Comparison of ENCODE assay signal across 1 cellular context in the genomic region with DNA sequence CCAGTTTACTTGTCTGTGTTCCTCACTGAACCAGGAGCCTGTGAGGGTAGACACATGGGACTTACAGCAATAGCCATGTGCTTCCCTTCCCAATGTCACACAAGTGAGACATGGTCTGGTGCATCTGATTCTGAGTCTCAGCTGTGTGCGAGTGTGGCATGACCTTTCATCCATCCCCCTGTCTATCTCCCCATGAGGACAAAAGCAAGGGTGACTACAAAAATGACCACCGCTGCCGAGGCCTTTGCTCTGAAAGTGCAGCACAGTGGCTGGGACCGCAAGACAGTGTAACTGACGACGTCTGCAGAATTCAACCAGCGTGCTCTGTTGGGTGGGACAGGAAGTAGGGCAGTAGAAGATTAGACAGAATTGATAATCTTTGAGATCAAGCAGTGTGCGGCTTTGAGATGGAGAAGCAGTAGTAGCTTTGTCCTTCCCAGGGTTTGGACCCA.
TF ChIP-seq lines count a peak whose summit lies in the region.

No MANE protein-coding gene starts in this region.

TF ChIP-seq in H1, 55 proteins besides CTCF, POLR2A, EP300 and RAD21:
- TF ChIP-seq CREB1 (IDR thresholded peaks at IDR 0.05) = no peak
- no peak for TF ChIP-seq HDAC2 (IDR thresholded peaks at IDR 0.05; ENCODE audit: borderline replicate concordance in 1 of 2, low read depth in 2 of 2, low read length in 2 of 2)
- no peak for TF ChIP-seq POLR2AphosphoS5 (IDR thresholded peaks at IDR 0.05; ENCODE audit: low read depth, low read length)
- TF ChIP-seq KDM1A (IDR thresholded peaks at IDR 0.05; ENCODE audit: borderline replicate concordance, low read length) = no peak
- no peak for TF ChIP-seq POU5F1 (IDR thresholded peaks at IDR 0.05; ENCODE audit: low read depth, low read length)
- no peak for TF ChIP-seq CEBPB (IDR thresholded peaks at IDR 0.05; ENCODE audit: low read depth, low read length)
- TF ChIP-seq YY1 (IDR thresholded peaks at IDR 0.05; ENCODE audit: low read depth, low read length) = no peak
- TF ChIP-seq SAP30 (IDR thresholded peaks at IDR 0.05; ENCODE audit: insufficient read depth, insufficient replicate concordance, low read length) = no peak
- no peak for TF ChIP-seq E2F6 (IDR thresholded peaks at IDR 0.05)
- TF ChIP-seq HDAC6 (IDR thresholded peaks at IDR 0.05; ENCODE audit: low read depth, low read length) = no peak
- no peak for TF ChIP-seq SIN3A (conservative IDR thresholded peaks at IDR 0.05 in 1 of 2, IDR thresholded peaks at IDR 0.05 in 1 of 2; ENCODE audit: low read depth in 1 of 2, low read length in 2 of 2)
- TF ChIP-seq, protein P1, sequence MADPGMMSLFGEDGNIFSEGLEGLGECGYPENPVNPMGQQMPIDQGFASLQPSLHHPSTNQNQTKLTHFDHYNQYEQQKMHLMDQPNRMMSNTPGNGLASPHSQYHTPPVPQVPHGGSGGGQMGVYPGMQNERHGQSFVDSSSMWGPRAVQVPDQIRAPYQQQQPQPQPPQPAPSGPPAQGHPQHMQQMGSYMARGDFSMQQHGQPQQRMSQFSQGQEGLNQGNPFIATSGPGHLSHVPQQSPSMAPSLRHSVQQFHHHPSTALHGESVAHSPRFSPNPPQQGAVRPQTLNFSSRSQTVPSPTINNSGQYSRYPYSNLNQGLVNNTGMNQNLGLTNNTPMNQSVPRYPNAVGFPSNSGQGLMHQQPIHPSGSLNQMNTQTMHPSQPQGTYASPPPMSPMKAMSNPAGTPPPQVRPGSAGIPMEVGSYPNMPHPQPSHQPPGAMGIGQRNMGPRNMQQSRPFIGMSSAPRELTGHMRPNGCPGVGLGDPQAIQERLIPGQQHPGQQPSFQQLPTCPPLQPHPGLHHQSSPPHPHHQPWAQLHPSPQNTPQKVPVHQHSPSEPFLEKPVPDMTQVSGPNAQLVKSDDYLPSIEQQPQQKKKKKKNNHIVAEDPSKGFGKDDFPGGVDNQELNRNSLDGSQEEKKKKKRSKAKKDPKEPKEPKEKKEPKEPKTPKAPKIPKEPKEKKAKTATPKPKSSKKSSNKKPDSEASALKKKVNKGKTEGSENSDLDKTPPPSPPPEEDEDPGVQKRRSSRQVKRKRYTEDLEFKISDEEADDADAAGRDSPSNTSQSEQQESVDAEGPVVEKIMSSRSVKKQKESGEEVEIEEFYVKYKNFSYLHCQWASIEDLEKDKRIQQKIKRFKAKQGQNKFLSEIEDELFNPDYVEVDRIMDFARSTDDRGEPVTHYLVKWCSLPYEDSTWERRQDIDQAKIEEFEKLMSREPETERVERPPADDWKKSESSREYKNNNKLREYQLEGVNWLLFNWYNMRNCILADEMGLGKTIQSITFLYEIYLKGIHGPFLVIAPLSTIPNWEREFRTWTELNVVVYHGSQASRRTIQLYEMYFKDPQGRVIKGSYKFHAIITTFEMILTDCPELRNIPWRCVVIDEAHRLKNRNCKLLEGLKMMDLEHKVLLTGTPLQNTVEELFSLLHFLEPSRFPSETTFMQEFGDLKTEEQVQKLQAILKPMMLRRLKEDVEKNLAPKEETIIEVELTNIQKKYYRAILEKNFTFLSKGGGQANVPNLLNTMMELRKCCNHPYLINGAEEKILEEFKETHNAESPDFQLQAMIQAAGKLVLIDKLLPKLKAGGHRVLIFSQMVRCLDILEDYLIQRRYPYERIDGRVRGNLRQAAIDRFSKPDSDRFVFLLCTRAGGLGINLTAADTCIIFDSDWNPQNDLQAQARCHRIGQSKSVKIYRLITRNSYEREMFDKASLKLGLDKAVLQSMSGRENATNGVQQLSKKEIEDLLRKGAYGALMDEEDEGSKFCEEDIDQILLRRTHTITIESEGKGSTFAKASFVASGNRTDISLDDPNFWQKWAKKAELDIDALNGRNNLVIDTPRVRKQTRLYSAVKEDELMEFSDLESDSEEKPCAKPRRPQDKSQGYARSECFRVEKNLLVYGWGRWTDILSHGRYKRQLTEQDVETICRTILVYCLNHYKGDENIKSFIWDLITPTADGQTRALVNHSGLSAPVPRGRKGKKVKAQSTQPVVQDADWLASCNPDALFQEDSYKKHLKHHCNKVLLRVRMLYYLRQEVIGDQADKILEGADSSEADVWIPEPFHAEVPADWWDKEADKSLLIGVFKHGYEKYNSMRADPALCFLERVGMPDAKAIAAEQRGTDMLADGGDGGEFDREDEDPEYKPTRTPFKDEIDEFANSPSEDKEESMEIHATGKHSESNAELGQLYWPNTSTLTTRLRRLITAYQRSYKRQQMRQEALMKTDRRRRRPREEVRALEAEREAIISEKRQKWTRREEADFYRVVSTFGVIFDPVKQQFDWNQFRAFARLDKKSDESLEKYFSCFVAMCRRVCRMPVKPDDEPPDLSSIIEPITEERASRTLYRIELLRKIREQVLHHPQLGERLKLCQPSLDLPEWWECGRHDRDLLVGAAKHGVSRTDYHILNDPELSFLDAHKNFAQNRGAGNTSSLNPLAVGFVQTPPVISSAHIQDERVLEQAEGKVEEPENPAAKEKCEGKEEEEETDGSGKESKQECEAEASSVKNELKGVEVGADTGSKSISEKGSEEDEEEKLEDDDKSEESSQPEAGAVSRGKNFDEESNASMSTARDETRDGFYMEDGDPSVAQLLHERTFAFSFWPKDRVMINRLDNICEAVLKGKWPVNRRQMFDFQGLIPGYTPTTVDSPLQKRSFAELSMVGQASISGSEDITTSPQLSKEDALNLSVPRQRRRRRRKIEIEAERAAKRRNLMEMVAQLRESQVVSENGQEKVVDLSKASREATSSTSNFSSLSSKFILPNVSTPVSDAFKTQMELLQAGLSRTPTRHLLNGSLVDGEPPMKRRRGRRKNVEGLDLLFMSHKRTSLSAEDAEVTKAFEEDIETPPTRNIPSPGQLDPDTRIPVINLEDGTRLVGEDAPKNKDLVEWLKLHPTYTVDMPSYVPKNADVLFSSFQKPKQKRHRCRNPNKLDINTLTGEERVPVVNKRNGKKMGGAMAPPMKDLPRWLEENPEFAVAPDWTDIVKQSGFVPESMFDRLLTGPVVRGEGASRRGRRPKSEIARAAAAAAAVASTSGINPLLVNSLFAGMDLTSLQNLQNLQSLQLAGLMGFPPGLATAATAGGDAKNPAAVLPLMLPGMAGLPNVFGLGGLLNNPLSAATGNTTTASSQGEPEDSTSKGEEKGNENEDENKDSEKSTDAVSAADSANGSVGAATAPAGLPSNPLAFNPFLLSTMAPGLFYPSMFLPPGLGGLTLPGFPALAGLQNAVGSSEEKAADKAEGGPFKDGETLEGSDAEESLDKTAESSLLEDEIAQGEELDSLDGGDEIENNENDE (IDR thresholded peaks at IDR 0.05; ENCODE audit: insufficient replicate concordance, low read length) = no peak
- no peak for TF ChIP-seq CHD2 (IDR thresholded peaks at IDR 0.05; ENCODE audit: low read length)
- no peak for TF ChIP-seq CHD1 (IDR thresholded peaks at IDR 0.05; ENCODE audit: low read depth, low read length)
- TF ChIP-seq MAFK (IDR thresholded peaks at IDR 0.05; ENCODE audit: low read depth, low read length) = no peak
- TF ChIP-seq SP4 (IDR thresholded peaks at IDR 0.05; ENCODE audit: low read length) = no peak
- TF ChIP-seq ASH2L (IDR thresholded peaks at IDR 0.05; ENCODE audit: low read length) = no peak
